Comparison of ENCODE assay signal across 14 cellular contexts in genomic region chr5:77806213-77806843, GRCh38. TPM values are rescaled to one million over a fixed set of nuclear protein-coding genes. Genes with fewer than 3 reads are reported as not detected.
DNase-seq lines count a peak whose midpoint lies in the region; ATAC-seq and TF ChIP-seq lines count a peak whose summit lies in the region.
"Had no signal": no experiment of that assay in that cellular context is flagged by ENCODE, and none has a peak within 500 bp of the region (broad histone marks: within the 10 kb centered on the region; RNA-seq: fewer than 3 reads in every experiment).

No MANE protein-coding gene starts in this region.

- 0 out of 2 replicates have a peak overlapping the region, but pooled peaks have one; percentile 5 for H2AFZ ChIP-seq in OCI-LY3 (ENCODE audit: low read depth, low read length)

- H3K9me3 ChIP-seq in OCI-LY3 (ENCODE audit: insufficient read depth, low read length) = no peaks in the 10 kb centered on the region
- peaks cover 6% of the 10 kb centered on the region for H3K9me3 ChIP-seq in thoracic aorta
- H3K9me3 ChIP-seq: uterus had no signal

- H3K36me3 ChIP-seq in OCI-LY3 (replicated peaks; ENCODE audit: low read depth, low read length) (no peaks in the 10 kb centered on the region), thoracic aorta (no peaks in the 10 kb centered on the region)
- H3K36me3 ChIP-seq: uterus had no signal

- H3K27ac Mint-ChIP-seq in stimulated activated naive CD8-positive, alpha-beta T cell treated with anti-CD3 and anti-CD28 coated beads, Interleukin-15, Interleukin-2, amounts not matched to agents 100 ng/mL and 50 ng/mL, for 24 hours = no peak overlapping the region
- peak overlapping the region; percentile 23 to 42 for H3K27ac Mint-ChIP-seq in effector memory CD8-positive, alpha-beta T cell

- H3K79me2 ChIP-seq in OCI-LY3 (ENCODE audit: low read length) = no peaks in the 10 kb centered on the region

- H3K27ac ChIP-seq in OCI-LY3 (ENCODE audit: low read length) = no peak overlapping the region
- H3K27ac ChIP-seq in thoracic aorta = no peak overlapping the region
- H3K27ac ChIP-seq: epithelial cell of prostate, uterus had no signal

- H3K27me3 Mint-ChIP-seq in stimulated activated naive CD8-positive, alpha-beta T cell treated with anti-CD3 and anti-CD28 coated beads, Interleukin-15, Interleukin-2, amounts not matched to agents 100 ng/mL and 50 ng/mL, for 24 hours = no peaks in the 10 kb centered on the region
- H3K27me3 Mint-ChIP-seq in effector memory CD8-positive, alpha-beta T cell = peaks cover 0 to under 1% of the 10 kb centered on the region in 2 donors

- peaks cover 10% of the 10 kb centered on the region for H3K4me1 Mint-ChIP-seq in stimulated activated naive CD8-positive, alpha-beta T cell treated with anti-CD3 and anti-CD28 coated beads, Interleukin-15, Interleukin-2, amounts not matched to agents 100 ng/mL and 50 ng/mL, for 24 hours (ENCODE audit: low read depth)
- peaks cover 6 to 10% of the 10 kb centered on the region in 2 donors for H3K4me1 Mint-ChIP-seq in effector memory CD8-positive, alpha-beta T cell (ENCODE audit: low read depth in 2 of 2)

- H3K4me1 ChIP-seq in OCI-LY3 (ENCODE audit: low read length) (0 out of 2 replicates have a peak, but pooled peaks cover 2% of the 10 kb centered on the region), thoracic aorta (ENCODE audit: control insufficient read depth in 1 of 2, low read depth in 2 of 2) (peaks cover 11 to 13% of the 10 kb centered on the region in 2 donors)
- H3K4me1 ChIP-seq: uterus had no signal

- H4K20me1 ChIP-seq in OCI-LY3 (ENCODE audit: insufficient read depth, low read length) = no peaks in the 10 kb centered on the region

- H3K4me3 ChIP-seq in OCI-LY3 (ENCODE audit: low read length) (no peak overlapping the region), thoracic aorta (peak overlapping the region; percentile 46)
- H3K4me3 ChIP-seq: smooth muscle cell, uterus had no signal

- H3K27me3 ChIP-seq in OCI-LY3 (ENCODE audit: low read depth, low read length) (no peaks in the 10 kb centered on the region), thoracic aorta (replicated peaks; ENCODE audit: insufficient read depth) (no peaks in the 10 kb centered on the region)
- H3K27me3 ChIP-seq: uterus had no signal

- no peak for DNase-seq in stimulated activated naive CD8-positive, alpha-beta T cell treated with anti-CD3 and anti-CD28 coated beads, Interleukin-15, Interleukin-2, amounts not matched to agents 100 U/mL and 50 U/mL, for 24 hours
- no peak for DNase-seq in effector memory CD8-positive, alpha-beta T cell
- DNase-seq in thoracic aorta (ENCODE audit: low spot score) (no peak), T-helper 9 cell (no peak)
- DNase-seq: COR-L47, NCI-H1092 treated with DMSO at 0.1 percent for 48 hours, NCI-H524 treated with DMSO at 0.1 percent for 48 hours, uterus had no signal

- no peak overlapping the region for H3K9ac ChIP-seq in OCI-LY3 (ENCODE audit: low read length)

- no peak for ATAC-seq in stimulated activated naive CD8-positive, alpha-beta T cell treated with anti-CD3 and anti-CD28 coated beads, Interleukin-15, Interleukin-2, amounts not matched to agents 100 U/mL and 50 U/mL, for 24 hours
- peak; percentile 42 for ATAC-seq in effector memory CD8-positive, alpha-beta T cell (replicated peaks)
- ATAC-seq in thoracic aorta (ENCODE audit: insufficient number of reproducible peaks, low FRiP score, low read depth) (no peak), HG02970 (IDR thresholded peaks at IDR 0.05; ENCODE audit: low FRiP score, unreplicated experiment) (no peak), HG02759 (IDR thresholded peaks at IDR 0.05; ENCODE audit: unreplicated experiment) (no peak)

- H3K36me3 Mint-ChIP-seq in stimulated activated naive CD8-positive, alpha-beta T cell treated with anti-CD3 and anti-CD28 coated beads, Interleukin-15, Interleukin-2, amounts not matched to agents 100 ng/mL and 50 ng/mL, for 24 hours (ENCODE audit: low read depth) = no peaks in the 10 kb centered on the region
- no peaks in the 10 kb centered on the region for H3K36me3 Mint-ChIP-seq in effector memory CD8-positive, alpha-beta T cell (ENCODE audit: insufficient read depth)

- peak overlapping the region; percentile 46 for H3K4me3 Mint-ChIP-seq in stimulated activated naive CD8-positive, alpha-beta T cell treated with anti-CD3 and anti-CD28 coated beads, Interleukin-15, Interleukin-2, amounts not matched to agents 100 ng/mL and 50 ng/mL, for 24 hours
- peak overlapping the region; percentile 65 to 68 for H3K4me3 Mint-ChIP-seq in effector memory CD8-positive, alpha-beta T cell

- peak overlapping the region; percentile 26; the same call in 1 of the 2 replicates for H3K4me2 ChIP-seq in OCI-LY3 (ENCODE audit: low read length)
- H3K4me2 ChIP-seq: smooth muscle cell had no signal

- TF ChIP-seq CTCF in OCI-LY3 (IDR thresholded peaks at IDR 0.05; ENCODE audit: low read depth, low read length) (no peak), thoracic aorta (IDR thresholded peaks at IDR 0.05) (no peak)

- peaks cover 24% of the 10 kb centered on the region for H3K9me3 Mint-ChIP-seq in stimulated activated naive CD8-positive, alpha-beta T cell treated with anti-CD3 and anti-CD28 coated beads, Interleukin-15, Interleukin-2, amounts not matched to agents 100 ng/mL and 50 ng/mL, for 24 hours
- H3K9me3 Mint-ChIP-seq in effector memory CD8-positive, alpha-beta T cell = peaks cover 8 to 24% of the 10 kb centered on the region in 2 donors

RNA-seq across cellular contexts. Expression of gene TBCA, which starts 30.2 kb away (rescaled TPM):
- 10 to 100 TPM; 70.0 TPM for total RNA-seq in thoracic aorta
